ENCODE assay signal across 8 cellular contexts in the genomic region with DNA sequence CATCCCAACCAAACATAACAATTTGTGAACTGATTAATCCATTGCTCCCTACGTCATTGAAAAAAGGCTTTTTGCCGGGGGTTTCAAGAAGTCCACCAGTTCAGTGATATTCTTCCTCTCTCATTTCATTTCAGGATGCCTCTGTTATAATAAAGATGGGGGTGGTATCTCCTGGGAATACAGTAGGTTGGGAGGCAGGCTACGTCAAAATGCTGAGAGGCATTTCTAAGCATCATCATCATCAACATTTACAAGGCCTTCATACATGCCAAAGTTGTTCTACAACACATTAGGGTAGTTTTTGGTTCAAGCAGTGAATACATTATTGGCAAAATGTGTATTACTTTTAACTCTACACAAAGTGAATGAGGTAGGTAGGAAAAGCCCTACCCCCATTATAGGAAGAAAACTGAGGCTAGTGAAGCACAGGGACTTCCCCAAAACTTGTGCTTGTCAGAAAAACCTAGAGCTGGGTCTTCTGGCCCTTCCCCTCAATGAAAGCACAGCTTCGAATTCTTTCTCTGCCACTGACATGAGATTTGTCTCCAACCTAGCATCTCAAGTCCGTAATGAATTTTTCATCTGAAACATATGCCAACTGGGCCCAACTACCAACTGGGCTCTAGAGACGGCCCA. TPM values are rescaled to one million over a fixed set of nuclear protein-coding genes. Genes with fewer than 3 reads are reported as not detected.
DNase-seq lines count a peak whose midpoint lies in the region; ATAC-seq and TF ChIP-seq lines count a peak whose summit lies in the region.

No MANE protein-coding gene starts in this region.

- CTCF ChIA-PET in mammary epithelial cell (lab: Charles Lee; ENCODE audit: low non-redundant PET): no interaction called here
- CTCF ChIA-PET in naive thymus-derived CD4-positive, alpha-beta T cell (lab: Charles Lee): no interaction called here

- intact Hi-C loops in mammary epithelial cell (cut with micrococcal nuclease): loop anchor here (1.0 kb wide), 1 partner anchor 504 kb away; no protein-coding TSS in a partner anchor
- intact Hi-C loops in naive thymus-derived CD4-positive, alpha-beta T cell (cut with micrococcal nuclease): loop anchor here (2.0 to 10.0 kb wide), 10 partner anchors 125 to 1595 kb away; partner anchors contain the start of genes LDAH (in 2 of the 2), GEN1 (in 1 of the 2), HS1BP3 (in 1 of the 2) and PUM2 (in 1 of the 2)

- 89% methylated on average over 3 of the region's 6 CpGs for WGBS in mammary epithelial cell (ENCODE audit: low coverage, missing lambda C conversion rate)

- peak overlapping the region; percentile 95 for H3K27ac ChIP-seq in BLaER1
- peak overlapping the region; percentile 77 for H3K27ac ChIP-seq in HL-60 (replicated peaks)
- H3K27ac ChIP-seq in mammary epithelial cell (ENCODE audit: insufficient read depth, low read depth, low read length): peak overlapping the region; percentile 91
- peak overlapping the region; percentile 90 for H3K27ac ChIP-seq in naive thymus-derived CD4-positive, alpha-beta T cell (ENCODE audit: low read depth, low read length)

- H3K9me3 ChIP-seq in BLaER1 (peaks cover 14% of the 10 kb centered on the region), mammary epithelial cell (replicated peaks; ENCODE audit: insufficient read depth, low read length) (no peaks in the 10 kb centered on the region)
- no peaks in the 10 kb centered on the region for H3K9me3 ChIP-seq in naive thymus-derived CD4-positive, alpha-beta T cell (ENCODE audit: control insufficient read depth in 2 of 3, low read length in 3 of 3)

- H2AFZ ChIP-seq in mammary epithelial cell (ENCODE audit: low read depth, low read length): peak overlapping the region; percentile 87

- in situ Hi-C loops in mammary epithelial cell (cut with MboI; ENCODE audit: low sequenced_read_pairs in 2 of 2): no loop called here

- TF ChIP-seq CTCF in GM20000 (IDR thresholded peaks at IDR 0.05; ENCODE audit: extremely low read depth, missing control alignments): no peak
- no peak for TF ChIP-seq CTCF in HL-60 (IDR thresholded peaks at IDR 0.05; ENCODE audit: insufficient read depth, low read length)
- TF ChIP-seq CTCF in mammary epithelial cell (conservative IDR thresholded peaks at IDR 0.05 in 1 of 2, IDR thresholded peaks at IDR 0.05 in 1 of 2; ENCODE audit: extremely low read depth in 1 of 2, insufficient read depth in 1 of 2, low read depth in 1 of 2, low read length in 2 of 2): no peak

- H3K4me2 ChIP-seq in BLaER1: peak overlapping the region; percentile 93
- H3K4me2 ChIP-seq in mammary epithelial cell (ENCODE audit: insufficient read depth, low read depth, low read length): peak overlapping the region; percentile 84

- H3K4me1 ChIP-seq in BLaER1 (peaks cover 20% of the 10 kb centered on the region), mammary epithelial cell (ENCODE audit: insufficient read depth, low read length) (peaks cover 5% of the 10 kb centered on the region)
- H3K4me1 ChIP-seq in naive thymus-derived CD4-positive, alpha-beta T cell (ENCODE audit: control insufficient read depth in 2 of 2, insufficient read depth in 2 of 2, low read length in 2 of 2): peaks cover 11 to 22% of the 10 kb centered on the region in 2 donors

- H3K27me3 ChIP-seq in BLaER1 (peaks cover 33% of the 10 kb centered on the region), HL-60 (ENCODE audit: insufficient read depth, poor library complexity, severe bottlenecking) (peaks cover 18% of the 10 kb centered on the region), mammary epithelial cell (ENCODE audit: insufficient read depth, low read length) (no peaks in the 10 kb centered on the region)
- H3K27me3 ChIP-seq in naive thymus-derived CD4-positive, alpha-beta T cell (ENCODE audit: control insufficient read depth in 2 of 2, insufficient read depth in 2 of 2, low read length in 2 of 2): peaks cover 7 to 20% of the 10 kb centered on the region in 2 donors

- dilution Hi-C loops in mammary epithelial cell (cut with HindIII; ENCODE audit: low sequenced_read_pairs): no loop called here

- H3K9ac ChIP-seq in BLaER1 (peak overlapping the region; percentile 94), mammary epithelial cell (ENCODE audit: insufficient read depth, low read length) (peak overlapping the region; percentile 91)

- peaks cover 0 to 15% (median 8%) of the 10 kb centered on the region in 5 donors for H3K36me3 Mint-ChIP-seq in naive thymus-derived CD4-positive, alpha-beta T cell

- H3K27ac Mint-ChIP-seq in naive thymus-derived CD4-positive, alpha-beta T cell: peak overlapping the region; percentile 92 to 100 (median 98)

- peak overlapping the region; percentile 97 for H3K4me3 ChIP-seq in BLaER1
- peak overlapping the region; percentile 76 for H3K4me3 ChIP-seq in HL-60 (replicated peaks; ENCODE audit: insufficient read depth, low read length)
- peak overlapping the region; percentile 55 to 89 (median 83) for H3K4me3 ChIP-seq in mammary epithelial cell (replicated peaks in 1 of 3; ENCODE audit: insufficient read depth in 1 of 3, low read depth in 2 of 3, low read length in 3 of 3)
- H3K4me3 ChIP-seq in naive thymus-derived CD4-positive, alpha-beta T cell (ENCODE audit: low read length): peak overlapping the region; percentile 85

- H3K4me1 Mint-ChIP-seq in naive thymus-derived CD4-positive, alpha-beta T cell: peaks cover 15 to 42% (median 30%) of the 10 kb centered on the region in 7 donors

- H3K36me3 ChIP-seq in BLaER1 (no peaks in the 10 kb centered on the region), mammary epithelial cell (ENCODE audit: insufficient read depth, low read length) (peaks cover 8% of the 10 kb centered on the region)
- H3K36me3 ChIP-seq in naive thymus-derived CD4-positive, alpha-beta T cell (ENCODE audit: control insufficient read depth in 2 of 3, insufficient read depth in 3 of 3, low read length in 3 of 3): peaks cover 0 to 3% (median 0%) of the 10 kb centered on the region in 3 experiments

- H4K20me1 ChIP-seq in BLaER1: no peaks in the 10 kb centered on the region
- H4K20me1 ChIP-seq in mammary epithelial cell (ENCODE audit: insufficient read depth, low read length): no peaks in the 10 kb centered on the region

- peaks cover 18% of the 10 kb centered on the region for H3K79me2 ChIP-seq in mammary epithelial cell (ENCODE audit: insufficient read depth, low read length)

- H3K9me3 Mint-ChIP-seq in naive thymus-derived CD4-positive, alpha-beta T cell: peaks cover 0 to 8% (median 0%) of the 10 kb centered on the region in 11 donors

- no TSS peak for BruUV-seq in mammary epithelial cell (replicated peaks; lab: Mats Ljungman, UMichigan)

- peak overlapping the region; percentile 90 to 99 (median 96) for H3K4me3 Mint-ChIP-seq in naive thymus-derived CD4-positive, alpha-beta T cell

- no peak for ATAC-seq in naive thymus-derived CD4-positive, alpha-beta T cell

- POLR2A ChIA-PET in naive thymus-derived CD4-positive, alpha-beta T cell (lab: Charles Lee): interaction anchor here (0.6 to 3.0 kb wide), 9 partner anchors 8 to 787 kb away, joined by 3 to 19 read pairs (median 6); partner anchors contain the start of genes OSR1, RDH14 and TTC32

- peaks cover 23 to 34% (median 26%) of the 10 kb centered on the region in 5 donors for H3K27me3 Mint-ChIP-seq in naive thymus-derived CD4-positive, alpha-beta T cell

- DNase-seq in GM20000 (ENCODE audit: low spot score) (peak; percentile 28), HL-60 (ENCODE audit: low read depth in 1 of 2, low spot score in 1 of 2) (peak in 1 of 2 experiments; percentile 9), mammary epithelial cell (no peak), retina (no peak), GM19238 (ENCODE audit: insufficient read length, low spot score) (no peak), HK-2 (ENCODE audit: unreplicated experiment) (no peak)
- DNase-seq in naive thymus-derived CD4-positive, alpha-beta T cell: no peak

RNA-seq across cellular contexts. Expression of gene OSR1, which starts 11.3 kb away (rescaled TPM):
- total RNA-seq in mammary epithelial cell: 10 to 100 TPM; 37.8 to 45.9 TPM
- polyA plus RNA-seq in mammary epithelial cell: 31.8 TPM
- 19.6 TPM for polyA minus RNA-seq in mammary epithelial cell
- not detected for total RNA-seq in naive thymus-derived CD4-positive, alpha-beta T cell
- polyA plus RNA-seq in naive thymus-derived CD4-positive, alpha-beta T cell: not detected

Comparison
In these comparisons a context has a peak if more than half of its experiments do, and no peak if none do; other contexts are left out.
1. RNA of gene OSR1, which starts 11.3 kb away (total RNA-seq): 37.8 to 45.9 TPM in mammary epithelial cell; not detected in naive thymus-derived CD4-positive, alpha-beta T cell; every median in the first group is over 10 times any median in the second.
2. Peak in every context shown above with its lines, with median percentiles within 50 percentile points of each other: H3K27ac ChIP-seq and H3K4me3 ChIP-seq.